20 cellular contexts compared by ENCODE assay signal in genomic region chr1:17218939-17219338, GRCh38.
"Had no signal": no experiment of that assay in that cellular context is flagged by ENCODE, and none has a peak within 500 bp of the region (broad histone marks: within the 10 kb centered on the region; RNA-seq: fewer than 3 reads in every experiment).

No MANE protein-coding gene starts in this region.

- H3K27ac ChIP-seq: breast epithelium, hepatocyte, left ventricle myocardium inferior, sigmoid colon, vagina had no signal

- DNase-seq: activated B cell treated with CpG ODN at 0.5 μM for 24 hours; activated CD4-positive, alpha-beta T cell treated with anti-CD3 and anti-CD28 coated beads for 36 hours; activated CD4-positive, alpha-beta T cell treated with anti-CD3 and anti-CD28 coated beads, Interleukin-2, amount 50 U/mL, for 4 hours; activated CD8-positive, alpha-beta memory T cell treated with anti-CD3 and anti-CD28 coated beads for 24 hours; activated naive CD4-positive, alpha-beta T cell treated with Interleukin-2 at 50 U/mL for 16 hours; activated naive CD8-positive, alpha-beta T cell treated with anti-CD3 and anti-CD28 coated beads, Interleukin-2, amount 10 ng/mL, durations not matched to agents 7 days and 5 days; activated T-cell treated with anti-CD3 and anti-CD28 coated beads, Interleukin-2, amount 50 U/mL, for 48 hours; amniotic stem cell; effector memory CD4-positive, alpha-beta T cell; glutamatergic neuron; immature natural killer cell; left ventricle myocardium inferior; naive thymus-derived CD4-positive, alpha-beta T cell; sigmoid colon; stimulated activated CD4-positive, alpha-beta T cell treated with anti-CD3 and anti-CD28 coated beads, Interleukin-15, amount 100 ng/mL, for 24 hours; stimulated activated CD8-positive, alpha-beta memory T cell treated with anti-CD3 and anti-CD28 coated beads, Interleukin-4, amount 100 ng/mL, for 48 hours; stimulated activated naive B cell treated with anti-CD40 and anti-IgM and Interleukin-4, amounts not matched to agents 10 μg/mL and 1 μg/mL and 100 μg/mL, for 72 hours had no signal
